In the genomic region with DNA sequence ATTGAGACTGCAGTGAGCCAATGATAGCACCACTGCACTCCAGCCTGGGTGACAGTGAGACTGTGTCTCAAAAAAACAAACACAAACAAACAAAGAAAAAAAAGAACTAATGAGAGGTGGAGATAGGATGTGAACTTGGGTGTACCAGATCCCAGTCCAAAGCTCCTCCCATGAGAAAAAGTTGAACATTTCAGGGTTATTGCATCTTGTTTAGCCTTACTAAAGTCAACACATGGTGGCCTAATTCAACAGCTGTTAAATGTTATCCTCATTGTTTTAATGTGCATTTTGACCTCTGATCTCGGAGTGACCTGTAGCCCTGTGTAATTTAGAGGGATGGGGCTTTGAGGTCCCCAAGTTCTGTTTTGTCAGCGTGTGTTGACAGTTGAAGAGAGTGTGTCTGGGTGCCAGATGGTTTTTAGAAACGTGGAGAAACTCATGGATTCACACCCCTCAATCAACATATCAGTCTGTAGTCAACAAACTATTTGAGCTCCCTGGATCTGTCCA, we compare ENCODE assay signal across 1 cellular context.
TF ChIP-seq lines count a peak whose summit lies in the region.

No MANE protein-coding gene starts in this region.

TF ChIP-seq in HCT116, 20 proteins besides CTCF, POLR2A, EP300 and RAD21 (continued from another document):
- TF ChIP-seq, protein P1, sequence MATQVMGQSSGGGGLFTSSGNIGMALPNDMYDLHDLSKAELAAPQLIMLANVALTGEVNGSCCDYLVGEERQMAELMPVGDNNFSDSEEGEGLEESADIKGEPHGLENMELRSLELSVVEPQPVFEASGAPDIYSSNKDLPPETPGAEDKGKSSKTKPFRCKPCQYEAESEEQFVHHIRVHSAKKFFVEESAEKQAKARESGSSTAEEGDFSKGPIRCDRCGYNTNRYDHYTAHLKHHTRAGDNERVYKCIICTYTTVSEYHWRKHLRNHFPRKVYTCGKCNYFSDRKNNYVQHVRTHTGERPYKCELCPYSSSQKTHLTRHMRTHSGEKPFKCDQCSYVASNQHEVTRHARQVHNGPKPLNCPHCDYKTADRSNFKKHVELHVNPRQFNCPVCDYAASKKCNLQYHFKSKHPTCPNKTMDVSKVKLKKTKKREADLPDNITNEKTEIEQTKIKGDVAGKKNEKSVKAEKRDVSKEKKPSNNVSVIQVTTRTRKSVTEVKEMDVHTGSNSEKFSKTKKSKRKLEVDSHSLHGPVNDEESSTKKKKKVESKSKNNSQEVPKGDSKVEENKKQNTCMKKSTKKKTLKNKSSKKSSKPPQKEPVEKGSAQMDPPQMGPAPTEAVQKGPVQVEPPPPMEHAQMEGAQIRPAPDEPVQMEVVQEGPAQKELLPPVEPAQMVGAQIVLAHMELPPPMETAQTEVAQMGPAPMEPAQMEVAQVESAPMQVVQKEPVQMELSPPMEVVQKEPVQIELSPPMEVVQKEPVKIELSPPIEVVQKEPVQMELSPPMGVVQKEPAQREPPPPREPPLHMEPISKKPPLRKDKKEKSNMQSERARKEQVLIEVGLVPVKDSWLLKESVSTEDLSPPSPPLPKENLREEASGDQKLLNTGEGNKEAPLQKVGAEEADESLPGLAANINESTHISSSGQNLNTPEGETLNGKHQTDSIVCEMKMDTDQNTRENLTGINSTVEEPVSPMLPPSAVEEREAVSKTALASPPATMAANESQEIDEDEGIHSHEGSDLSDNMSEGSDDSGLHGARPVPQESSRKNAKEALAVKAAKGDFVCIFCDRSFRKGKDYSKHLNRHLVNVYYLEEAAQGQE (IDR thresholded peaks at IDR 0.05; ENCODE audit: low read depth): no peak
- TF ChIP-seq SP1 (IDR thresholded peaks at IDR 0.05; ENCODE audit: low read depth) (no peak), FOSL1 (IDR thresholded peaks at IDR 0.05; ENCODE audit: low read depth) (no peak), TCF7L2 (IDR thresholded peaks at IDR 0.05; ENCODE audit: borderline replicate concordance, extremely low read depth, insufficient read depth, insufficient read length) (no peak), ZFX (IDR thresholded peaks at IDR 0.05) (no peak), ELF1 (IDR thresholded peaks at IDR 0.05; ENCODE audit: borderline replicate concordance, low read depth) (no peak), CEBPB (IDR thresholded peaks at IDR 0.05; ENCODE audit: low read depth) (no peak), CBX3 (IDR thresholded peaks at IDR 0.05; ENCODE audit: low read depth) (no peak), EZH2phosphoT487 (IDR thresholded peaks at IDR 0.05; ENCODE audit: borderline replicate concordance) (no peak), JUND (IDR thresholded peaks at IDR 0.05) (no peak), YY1 (IDR thresholded peaks at IDR 0.05; ENCODE audit: extremely low read depth, insufficient replicate concordance, low read depth, low read length) (no peak), EZH2 (IDR thresholded peaks at IDR 0.05) (no peak), POLR2AphosphoS5 (IDR thresholded peaks at IDR 0.05; ENCODE audit: low read depth, low read length) (no peak)
- TF ChIP-seq, protein P2, sequence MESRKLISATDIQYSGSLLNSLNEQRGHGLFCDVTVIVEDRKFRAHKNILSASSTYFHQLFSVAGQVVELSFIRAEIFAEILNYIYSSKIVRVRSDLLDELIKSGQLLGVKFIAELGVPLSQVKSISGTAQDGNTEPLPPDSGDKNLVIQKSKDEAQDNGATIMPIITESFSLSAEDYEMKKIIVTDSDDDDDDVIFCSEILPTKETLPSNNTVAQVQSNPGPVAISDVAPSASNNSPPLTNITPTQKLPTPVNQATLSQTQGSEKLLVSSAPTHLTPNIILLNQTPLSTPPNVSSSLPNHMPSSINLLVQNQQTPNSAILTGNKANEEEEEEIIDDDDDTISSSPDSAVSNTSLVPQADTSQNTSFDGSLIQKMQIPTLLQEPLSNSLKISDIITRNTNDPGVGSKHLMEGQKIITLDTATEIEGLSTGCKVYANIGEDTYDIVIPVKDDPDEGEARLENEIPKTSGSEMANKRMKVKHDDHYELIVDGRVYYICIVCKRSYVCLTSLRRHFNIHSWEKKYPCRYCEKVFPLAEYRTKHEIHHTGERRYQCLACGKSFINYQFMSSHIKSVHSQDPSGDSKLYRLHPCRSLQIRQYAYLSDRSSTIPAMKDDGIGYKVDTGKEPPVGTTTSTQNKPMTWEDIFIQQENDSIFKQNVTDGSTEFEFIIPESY (IDR thresholded peaks at IDR 0.05; ENCODE audit: extremely low read depth, insufficient replicate concordance, low read length): no peak
